In genomic region chr2:148658807-148659722, GRCh38 we compare ENCODE assay signal across 8 cellular contexts. TPM values are rescaled to one million over a fixed set of nuclear protein-coding genes. Genes with fewer than 3 reads are reported as not detected.
A peak's percentile ranks its signal among the peaks of the same experiment; 100 is the strongest.
DNase-seq lines count a peak whose midpoint lies in the region; ATAC-seq and TF ChIP-seq lines count a peak whose summit lies in the region.

No MANE protein-coding gene starts in this region.

- POLR2A ChIA-PET in WTC11 (lab: Charles Lee): interaction anchor here (0.6 kb wide), 1 partner anchor 849 kb away, joined by 3 read pairs; no protein-coding TSS in a partner anchor
- POLR2A ChIA-PET in naive thymus-derived CD8-positive, alpha-beta T cell (lab: Charles Lee): interaction anchor here (0.9 to 2.0 kb wide), 4 partner anchors 12 to 15 kb away, joined by 5 to 8 read pairs (median 7); partner anchors contain the start of gene EPC2

- CTCF ChIA-PET in WTC11 (lab: Charles Lee): no interaction called here

- peaks cover 10% of the 10 kb centered on the region; the same call in 1 of the 2 replicates for H3K9me3 Mint-ChIP-seq in WTC11
- peaks cover 0 to 3% (median 0%) of the 10 kb centered on the region in 9 donors for H3K9me3 Mint-ChIP-seq in naive thymus-derived CD8-positive, alpha-beta T cell

- DNase-seq in CD1c-positive myeloid dendritic cell (ENCODE audit: extremely low spot score): peak; percentile 91
- no peak for DNase-seq in WTC11 (ENCODE audit: low spot score)
- DNase-seq in naive thymus-derived CD8-positive, alpha-beta T cell: peak in 3 of 10 donors; percentile 16 to 47 (median 43)
- no peak for DNase-seq in activated effector memory CD4-positive, alpha-beta T cell treated with Interleukin-2 at 50 U/mL for 16 hours
- DNase-seq in NCI-H2029 (lab: John Stamatoyannopoulos, UW): no peak
- DNase-seq in stimulated activated CD4-positive, alpha-beta T cell treated with anti-CD3 and anti-CD28 coated beads, Interleukin-4, amount 100 ng/mL, for 1 hour: no peak

- ATAC-seq in GM19438 (IDR thresholded peaks at IDR 0.05; ENCODE audit: low read depth, unreplicated experiment): peak; percentile 96
- peak; percentile 99 for ATAC-seq in HG03354 (IDR thresholded peaks at IDR 0.05; ENCODE audit: poor library complexity, severe bottlenecking, unreplicated experiment)
- no peak for ATAC-seq in WTC11
- ATAC-seq in naive thymus-derived CD8-positive, alpha-beta T cell: peak; percentile 70 to 75

- no peak overlapping the region for H3K4me3 Mint-ChIP-seq in WTC11
- peak overlapping the region in 9 of 10 donors; percentile 44 to 72 (median 66) for H3K4me3 Mint-ChIP-seq in naive thymus-derived CD8-positive, alpha-beta T cell

- H3K27me3 Mint-ChIP-seq in WTC11 (ENCODE audit: low read depth): no peaks in the 10 kb centered on the region
- no peaks in the 10 kb centered on the region for H3K27me3 Mint-ChIP-seq in naive thymus-derived CD8-positive, alpha-beta T cell

- no peak for TF ChIP-seq CTCF in WTC11 (IDR thresholded peaks at IDR 0.05)

- H3K4me1 Mint-ChIP-seq in WTC11: peaks cover 42% of the 10 kb centered on the region
- peaks cover 32 to 81% (median 80%) of the 10 kb centered on the region in 4 donors for H3K4me1 Mint-ChIP-seq in naive thymus-derived CD8-positive, alpha-beta T cell

- peak overlapping the region; percentile 91 for H3K27ac Mint-ChIP-seq in WTC11
- peak overlapping the region; percentile 56 to 88 (median 86) for H3K27ac Mint-ChIP-seq in naive thymus-derived CD8-positive, alpha-beta T cell

- H3K36me3 Mint-ChIP-seq in WTC11: peaks cover 8% of the 10 kb centered on the region
- peaks cover 0 to 8% (median 4%) of the 10 kb centered on the region in 3 donors for H3K36me3 Mint-ChIP-seq in naive thymus-derived CD8-positive, alpha-beta T cell

TF ChIP-seq in WTC11, 78 proteins besides CTCF, POLR2A, EP300 and RAD21 (continues in another document):
- TF ChIP-seq, protein P1, sequence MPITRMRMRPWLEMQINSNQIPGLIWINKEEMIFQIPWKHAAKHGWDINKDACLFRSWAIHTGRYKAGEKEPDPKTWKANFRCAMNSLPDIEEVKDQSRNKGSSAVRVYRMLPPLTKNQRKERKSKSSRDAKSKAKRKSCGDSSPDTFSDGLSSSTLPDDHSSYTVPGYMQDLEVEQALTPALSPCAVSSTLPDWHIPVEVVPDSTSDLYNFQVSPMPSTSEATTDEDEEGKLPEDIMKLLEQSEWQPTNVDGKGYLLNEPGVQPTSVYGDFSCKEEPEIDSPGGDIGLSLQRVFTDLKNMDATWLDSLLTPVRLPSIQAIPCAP (CRISPR knock-in tag; IDR thresholded peaks at IDR 0.05): no peak
- TF ChIP-seq, protein P2, sequence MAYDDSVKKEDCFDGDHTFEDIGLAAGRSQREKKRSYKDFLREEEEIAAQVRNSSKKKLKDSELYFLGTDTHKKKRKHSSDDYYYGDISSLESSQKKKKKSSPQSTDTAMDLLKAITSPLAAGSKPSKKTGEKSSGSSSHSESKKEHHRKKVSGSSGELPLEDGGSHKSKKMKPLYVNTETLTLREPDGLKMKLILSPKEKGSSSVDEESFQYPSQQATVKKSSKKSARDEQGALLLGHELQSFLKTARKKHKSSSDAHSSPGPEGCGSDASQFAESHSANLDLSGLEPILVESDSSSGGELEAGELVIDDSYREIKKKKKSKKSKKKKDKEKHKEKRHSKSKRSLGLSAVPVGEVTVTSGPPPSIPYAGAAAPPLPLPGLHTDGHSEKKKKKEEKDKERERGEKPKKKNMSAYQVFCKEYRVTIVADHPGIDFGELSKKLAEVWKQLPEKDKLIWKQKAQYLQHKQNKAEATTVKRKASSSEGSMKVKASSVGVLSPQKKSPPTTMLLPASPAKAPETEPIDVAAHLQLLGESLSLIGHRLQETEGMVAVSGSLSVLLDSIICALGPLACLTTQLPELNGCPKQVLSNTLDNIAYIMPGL (CRISPR knock-in tag; IDR thresholded peaks at IDR 0.05): no peak
- no peak for TF ChIP-seq USF2 (CRISPR knock-in tag; IDR thresholded peaks at IDR 0.05)
- TF ChIP-seq HMGA2 (CRISPR knock-in tag; IDR thresholded peaks at IDR 0.05): no peak
- TF ChIP-seq, protein P3, sequence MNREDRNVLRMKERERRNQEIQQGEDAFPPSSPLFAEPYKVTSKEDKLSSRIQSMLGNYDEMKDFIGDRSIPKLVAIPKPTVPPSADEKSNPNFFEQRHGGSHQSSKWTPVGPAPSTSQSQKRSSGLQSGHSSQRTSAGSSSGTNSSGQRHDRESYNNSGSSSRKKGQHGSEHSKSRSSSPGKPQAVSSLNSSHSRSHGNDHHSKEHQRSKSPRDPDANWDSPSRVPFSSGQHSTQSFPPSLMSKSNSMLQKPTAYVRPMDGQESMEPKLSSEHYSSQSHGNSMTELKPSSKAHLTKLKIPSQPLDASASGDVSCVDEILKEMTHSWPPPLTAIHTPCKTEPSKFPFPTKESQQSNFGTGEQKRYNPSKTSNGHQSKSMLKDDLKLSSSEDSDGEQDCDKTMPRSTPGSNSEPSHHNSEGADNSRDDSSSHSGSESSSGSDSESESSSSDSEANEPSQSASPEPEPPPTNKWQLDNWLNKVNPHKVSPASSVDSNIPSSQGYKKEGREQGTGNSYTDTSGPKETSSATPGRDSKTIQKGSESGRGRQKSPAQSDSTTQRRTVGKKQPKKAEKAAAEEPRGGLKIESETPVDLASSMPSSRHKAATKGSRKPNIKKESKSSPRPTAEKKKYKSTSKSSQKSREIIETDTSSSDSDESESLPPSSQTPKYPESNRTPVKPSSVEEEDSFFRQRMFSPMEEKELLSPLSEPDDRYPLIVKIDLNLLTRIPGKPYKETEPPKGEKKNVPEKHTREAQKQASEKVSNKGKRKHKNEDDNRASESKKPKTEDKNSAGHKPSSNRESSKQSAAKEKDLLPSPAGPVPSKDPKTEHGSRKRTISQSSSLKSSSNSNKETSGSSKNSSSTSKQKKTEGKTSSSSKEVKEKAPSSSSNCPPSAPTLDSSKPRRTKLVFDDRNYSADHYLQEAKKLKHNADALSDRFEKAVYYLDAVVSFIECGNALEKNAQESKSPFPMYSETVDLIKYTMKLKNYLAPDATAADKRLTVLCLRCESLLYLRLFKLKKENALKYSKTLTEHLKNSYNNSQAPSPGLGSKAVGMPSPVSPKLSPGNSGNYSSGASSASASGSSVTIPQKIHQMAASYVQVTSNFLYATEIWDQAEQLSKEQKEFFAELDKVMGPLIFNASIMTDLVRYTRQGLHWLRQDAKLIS (CRISPR knock-in tag; IDR thresholded peaks at IDR 0.05; ENCODE audit: borderline replicate concordance): no peak
- no peak for TF ChIP-seq ATF3 (CRISPR knock-in tag; conservative IDR thresholded peaks at IDR 0.05)
- TF ChIP-seq ZNF416 (CRISPR knock-in tag; IDR thresholded peaks at IDR 0.05): no peak
- TF ChIP-seq, protein P4, sequence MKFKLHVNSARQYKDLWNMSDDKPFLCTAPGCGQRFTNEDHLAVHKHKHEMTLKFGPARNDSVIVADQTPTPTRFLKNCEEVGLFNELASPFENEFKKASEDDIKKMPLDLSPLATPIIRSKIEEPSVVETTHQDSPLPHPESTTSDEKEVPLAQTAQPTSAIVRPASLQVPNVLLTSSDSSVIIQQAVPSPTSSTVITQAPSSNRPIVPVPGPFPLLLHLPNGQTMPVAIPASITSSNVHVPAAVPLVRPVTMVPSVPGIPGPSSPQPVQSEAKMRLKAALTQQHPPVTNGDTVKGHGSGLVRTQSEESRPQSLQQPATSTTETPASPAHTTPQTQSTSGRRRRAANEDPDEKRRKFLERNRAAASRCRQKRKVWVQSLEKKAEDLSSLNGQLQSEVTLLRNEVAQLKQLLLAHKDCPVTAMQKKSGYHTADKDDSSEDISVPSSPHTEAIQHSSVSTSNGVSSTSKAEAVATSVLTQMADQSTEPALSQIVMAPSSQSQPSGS (CRISPR knock-in tag; IDR thresholded peaks at IDR 0.05; ENCODE audit: borderline replicate concordance, low read depth): no peak
- TF ChIP-seq EMX1 (CRISPR knock-in tag; IDR thresholded peaks at IDR 0.05): no peak
- no peak for TF ChIP-seq ZNF138 (CRISPR knock-in tag; conservative IDR thresholded peaks at IDR 0.05)
- TF ChIP-seq SMAD4 (CRISPR knock-in tag; IDR thresholded peaks at IDR 0.05): no peak
- TF ChIP-seq FOXP1 (CRISPR knock-in tag; IDR thresholded peaks at IDR 0.05; ENCODE audit: borderline replicate concordance): no peak
- no peak for TF ChIP-seq JUN (CRISPR knock-in tag; IDR thresholded peaks at IDR 0.05)
- no peak for TF ChIP-seq ZNF281 (CRISPR knock-in tag; IDR thresholded peaks at IDR 0.05)
- no peak for TF ChIP-seq ZNF317 (CRISPR knock-in tag; IDR thresholded peaks at IDR 0.05; ENCODE audit: borderline replicate concordance, low read depth)

RNA-seq across cellular contexts. Expression of gene EPC2, which starts 14.5 kb away (rescaled TPM):
- total RNA-seq in WTC11 (2021): 19.8 to 20.3 TPM (median 19.8 TPM) in 3 replicates
- 10 to 100 TPM; 91.1 to 94.7 TPM for total RNA-seq in naive thymus-derived CD8-positive, alpha-beta T cell
- polyA plus RNA-seq in naive thymus-derived CD8-positive, alpha-beta T cell: 1 to 10 TPM; 2.5 to 3.7 (median 3.0) TPM
